In genomic region chr1:145077872-145078775, GRCh38 we compare ENCODE assay signal across 9 cellular contexts. TPM values are rescaled to one million over a fixed set of nuclear protein-coding genes. Genes with fewer than 3 reads are reported as not detected.
DNase-seq lines count a peak whose midpoint lies in the region; ATAC-seq and TF ChIP-seq lines count a peak whose summit lies in the region.
"Not testable (repeated sequence)": the region's sequence is repeated elsewhere in the genome, so short reads cannot be mapped to it uniquely, and the experiment has no call there.
"Had no signal": no experiment of that assay in that cellular context is flagged by ENCODE, and none has a peak within 500 bp of the region (broad histone marks: within the 10 kb centered on the region; RNA-seq: fewer than 3 reads in every experiment).

No MANE protein-coding gene starts in this region.

- not testable (repeated sequence) for H4K20me1 ChIP-seq in IMR-90 (ENCODE audit: insufficient read depth, low read length)

- not testable (repeated sequence) for H3K27ac ChIP-seq in IMR-90 (ENCODE audit: insufficient read depth, low read length); left lung; lower lobe of right lung

- not testable (repeated sequence) for H4K8ac ChIP-seq in IMR-90 (ENCODE audit: low read depth in 2 of 2, low read length in 2 of 2)

- not testable (repeated sequence) for H3K4me1 ChIP-seq in IMR-90 (ENCODE audit: control insufficient read depth, insufficient read depth, low read length); left lung; lower lobe of right lung

- not testable (repeated sequence) for H3K4me3 ChIP-seq in IMR-90 (ENCODE audit: insufficient read depth, low read depth, low read length); left lung; lower lobe of right lung

- WGBS in IMR-90 (ENCODE audit: extremely low coverage in 2 of 2, insufficient read length in 1 of 2), 2 experiments: no CpG with 5 or more reads among the region's 9 CpGs

- H3K18ac ChIP-seq in IMR-90 (ENCODE audit: low read depth, low read length): not testable (repeated sequence)

- not testable (repeated sequence) for H2AK5ac ChIP-seq in IMR-90 (ENCODE audit: low read depth, low read length)

- not testable (repeated sequence) for BruUV-seq in IMR-90 (replicated peaks; lab: Mats Ljungman, UMichigan)

- H3K4me2 ChIP-seq in IMR-90 (ENCODE audit: low read depth, low read length): not testable (repeated sequence)

- H3K56ac ChIP-seq in IMR-90 (ENCODE audit: extremely low read depth, insufficient read depth, low read length): not testable (repeated sequence)

- in situ Hi-C loops in IMR-90 (cut with MboI; ENCODE audit: low sequenced_read_pairs): not testable (repeated sequence)

- not testable (repeated sequence) for H2AK9ac ChIP-seq in IMR-90 (replicated peaks; ENCODE audit: low read depth, low read length, poor library complexity)

- CTCF ChIA-PET in IMR-90 (lab: Yijun Ruan, JAX): not testable (repeated sequence)

- not testable (repeated sequence) for H3K14ac ChIP-seq in IMR-90 (replicated peaks; ENCODE audit: low read depth, low read length)

- TF ChIP-seq RAD21 in IMR-90 (IDR thresholded peaks at IDR 0.05; ENCODE audit: low read length): not testable (repeated sequence)

- H3K9me1 ChIP-seq in IMR-90 (ENCODE audit: insufficient read depth, low read length): not testable (repeated sequence)

- not testable (repeated sequence) for H3K23ac ChIP-seq in IMR-90 (ENCODE audit: low read depth, low read length)

- dilution Hi-C loops in IMR-90 (cut with HindIII; ENCODE audit: low sequenced_read_pairs, unreplicated experiment): not testable (repeated sequence)

- TF ChIP-seq POLR2A in IMR-90 (IDR thresholded peaks at IDR 0.05; ENCODE audit: low read depth, low read length): not testable (repeated sequence)

- not testable (repeated sequence) for DNase-seq in IMR-90; Right ventricle myocardium superior; left ventricle myocardium superior; left lung; lower lobe of right lung; omental fat pad (ENCODE audit: low spot score)

- POLR2A ChIA-PET in IMR-90 (lab: Charles Lee; ENCODE audit: unreplicated experiment): not testable (repeated sequence)

- not testable (repeated sequence) for TF ChIP-seq CTCF in IMR-90 (conservative IDR thresholded peaks at IDR 0.05; ENCODE audit: low read depth, low read length); left lung (IDR thresholded peaks at IDR 0.05); lower lobe of right lung (IDR thresholded peaks at IDR 0.05); omental fat pad (IDR thresholded peaks at IDR 0.05)

- not testable (repeated sequence) for H2BK5ac ChIP-seq in IMR-90 (ENCODE audit: low read depth, low read length, poor library complexity, severe bottlenecking)

- ATAC-seq in IMR-90 (ENCODE audit: low read depth) (peak; percentile 66), esophagus mucosa (peak; percentile 36), Right ventricle myocardium superior (ENCODE audit: poor library complexity) (peak; percentile 78), left ventricle myocardium superior (peak; percentile 79), left lung (peak; percentile 65), lower lobe of right lung (peak; percentile 78 to 86), omental fat pad (ENCODE audit: low FRiP score) (peak; percentile 57)

- H2BK20ac ChIP-seq in IMR-90 (ENCODE audit: low read depth, low read length): not testable (repeated sequence)

- intact Hi-C loops in IMR-90 (cut with micrococcal nuclease); Right ventricle myocardium superior (cut with DNase I); left ventricle myocardium superior (cut with micrococcal nuclease); left lung (cut with DNase I); lower lobe of right lung (cut with DNase I): not testable (repeated sequence)

- H2BK120ac ChIP-seq in IMR-90 (ENCODE audit: low read depth, low read length): not testable (repeated sequence)

- not testable (repeated sequence) for H3K9me3 ChIP-seq in IMR-90 (ENCODE audit: control insufficient read depth, insufficient read depth, low read length); left lung; lower lobe of right lung

- H4K5ac ChIP-seq in IMR-90 (ENCODE audit: low read depth, low read length): not testable (repeated sequence)

- not testable (repeated sequence) for H3K36me3 ChIP-seq in IMR-90 (ENCODE audit: control insufficient read depth, insufficient read depth, low read length); left lung; lower lobe of right lung

- not testable (repeated sequence) for H3K4ac ChIP-seq in IMR-90 (ENCODE audit: low read depth, low read length)

- H3K9ac ChIP-seq in IMR-90 (ENCODE audit: low read depth, low read length): not testable (repeated sequence)

- not testable (repeated sequence) for H4K91ac ChIP-seq in IMR-90 (ENCODE audit: insufficient read depth, low read depth, low read length)

- H2AFZ ChIP-seq in IMR-90 (replicated peaks; ENCODE audit: low read length, poor library complexity): not testable (repeated sequence)

- not testable (repeated sequence) for H3K27me3 ChIP-seq in IMR-90 (ENCODE audit: control insufficient read depth, insufficient read depth, low read length); left lung; lower lobe of right lung (ENCODE audit: low read depth)

- not testable (repeated sequence) for H2BK15ac ChIP-seq in IMR-90 (ENCODE audit: low read depth, low read length)

- not testable (repeated sequence) for H3K79me1 ChIP-seq in IMR-90 (ENCODE audit: low read depth in 1 of 2, low read length in 2 of 2)

RNA-seq across cellular contexts. Expression of gene SRGAP2B, which starts 17.0 kb away (rescaled TPM):
- total RNA-seq in IMR-90 (2012; rRNA removed) (50.7 and 69.2 TPM in 2 replicates), esophagus mucosa (25.9 TPM), Right ventricle myocardium superior (9.9 TPM), left ventricle myocardium superior (8.7 TPM), left lung (10 to 100 TPM; 28.3 to 34.5 TPM), lower lobe of right lung (37.4 TPM), omental fat pad (10 to 100 TPM; 11.2 to 58.5 (median 19.2) TPM)
- 14.3 and 15.9 TPM in 2 replicates for polyA plus RNA-seq in IMR-90 (2012; rRNA removed)
- 4.6 and 17.7 TPM in 2 replicates for polyA plus RNA-seq in IMR-90 (2012; cell fraction: cytosol; rRNA removed)
- 6.1 and 23.9 TPM in 2 replicates for polyA plus RNA-seq in IMR-90 (2012; cell fraction: nucleus; rRNA removed; ENCODE audit: low replicate concordance)

RNA-seq across cellular contexts. Expression of gene FAM72D, which starts 17.6 kb away (rescaled TPM):
- total RNA-seq in IMR-90 (2012; rRNA removed) (0.72 and 0.83 TPM in 2 replicates), esophagus mucosa (2.8 TPM), Right ventricle myocardium superior (0.32 TPM), left ventricle myocardium superior (not detected), left lung (under 1 TPM; 0.41 to 0.84 TPM), lower lobe of right lung (0.77 TPM), omental fat pad (under 1 TPM; 0.24 to 0.47 (median 0.31) TPM)
- 1.2 and 1.4 TPM in 2 replicates for polyA plus RNA-seq in IMR-90 (2012; rRNA removed)
- polyA plus RNA-seq in IMR-90 (2012; cell fraction: cytosol; rRNA removed): 0.20 and 0.37 TPM in 2 replicates
- polyA plus RNA-seq in IMR-90 (2012; cell fraction: nucleus; rRNA removed; ENCODE audit: low replicate concordance): 0.18 and 1.3 TPM in 2 replicates
- total RNA-seq: CD4-positive, alpha-beta T cell had no signal
- polyA plus RNA-seq: CD8-positive, alpha-beta memory T cell had no signal
